In genomic region chr4:1346781-1347409, GRCh38 we compare ENCODE assay signal across 1 cellular context.
TF ChIP-seq lines count a peak whose summit lies in the region.

Gene UVSSA, plus strand, starts transcription at chr4:1347208. Its CDS starts 884 bp downstream, at chr4:1348092.

TF ChIP-seq in HepG2, 621 proteins besides CTCF, POLR2A, EP300 and RAD21 (continued from another document and continues in another):
- TF ChIP-seq ZBTB40 (IDR thresholded peaks at IDR 0.05): no peak
- TF ChIP-seq ZBTB40 (CRISPR knock-in tag; IDR thresholded peaks at IDR 0.05): 0 out of 2 replicates have a peak, but pooled peaks have one; percentile 49
- TF ChIP-seq MLXIP (CRISPR knock-in tag; IDR thresholded peaks at IDR 0.05; ENCODE audit: borderline replicate concordance): no peak
- no peak for TF ChIP-seq THAP8 (CRISPR knock-in tag; IDR thresholded peaks at IDR 0.05; ENCODE audit: borderline replicate concordance)
- TF ChIP-seq SMC3 (IDR thresholded peaks at IDR 0.05; ENCODE audit: low read length): no peak
- no peak for TF ChIP-seq ZNF431 (CRISPR knock-in tag; IDR thresholded peaks at IDR 0.05; ENCODE audit: borderline replicate concordance, low read depth)
- no peak for TF ChIP-seq EED (CRISPR knock-in tag; IDR thresholded peaks at IDR 0.05)
- TF ChIP-seq HNRNPLL (IDR thresholded peaks at IDR 0.05; ENCODE audit: low read depth, low read length, poor library complexity, severe bottlenecking): peak; percentile 45
- no peak for TF ChIP-seq ZNF224 (CRISPR knock-in tag; IDR thresholded peaks at IDR 0.05)
- TF ChIP-seq PAF1 (CRISPR knock-in tag; IDR thresholded peaks at IDR 0.05): no peak
- TF ChIP-seq SRSF4 (IDR thresholded peaks at IDR 0.05; ENCODE audit: low read depth, low read length, poor library complexity, severe bottlenecking): no peak
- peak; percentile 38; the same call in 1 of the 2 replicates for TF ChIP-seq FOXA3 (CRISPR knock-in tag; IDR thresholded peaks at IDR 0.05)
- no peak for TF ChIP-seq NONO (IDR thresholded peaks at IDR 0.05)
- 0 out of 2 replicates have a peak, but pooled peaks have one; percentile 31 for TF ChIP-seq NONO (CRISPR knock-in tag; conservative IDR thresholded peaks at IDR 0.05)
- TF ChIP-seq FOXP1 (IDR thresholded peaks at IDR 0.05): no peak
- TF ChIP-seq FOXP1 (CRISPR knock-in tag; IDR thresholded peaks at IDR 0.05): no peak
- TF ChIP-seq RXRB (CRISPR knock-in tag; IDR thresholded peaks at IDR 0.05; ENCODE audit: borderline replicate concordance): peak; percentile 58; the same call in 1 of the 2 replicates
- TF ChIP-seq NFIB (CRISPR knock-in tag; IDR thresholded peaks at IDR 0.05; ENCODE audit: borderline replicate concordance): no peak
- peak; percentile 54; the same call in 1 of the 2 replicates for TF ChIP-seq KDM5B (CRISPR knock-in tag; IDR thresholded peaks at IDR 0.05; ENCODE audit: borderline replicate concordance)
- TF ChIP-seq FOXJ3 (CRISPR knock-in tag; IDR thresholded peaks at IDR 0.05; ENCODE audit: borderline replicate concordance): no peak
- no peak for TF ChIP-seq ZNF562 (CRISPR knock-in tag; IDR thresholded peaks at IDR 0.05; ENCODE audit: borderline replicate concordance)
- peak; percentile 74 for TF ChIP-seq RFX3 (CRISPR knock-in tag; IDR thresholded peaks at IDR 0.05)
- TF ChIP-seq AKAP8 (CRISPR knock-in tag; IDR thresholded peaks at IDR 0.05): no peak; the same call in 1 of the 2 replicates
- peak; percentile 16; the same call in 1 of the 2 replicates for TF ChIP-seq DMAP1 (CRISPR knock-in tag; IDR thresholded peaks at IDR 0.05)
- TF ChIP-seq ZNF577 (CRISPR knock-in tag; IDR thresholded peaks at IDR 0.05; ENCODE audit: borderline replicate concordance, low read depth): no peak
- no peak for TF ChIP-seq ZBTB39 (CRISPR knock-in tag; IDR thresholded peaks at IDR 0.05)
- TF ChIP-seq CAMTA2 (CRISPR knock-in tag; IDR thresholded peaks at IDR 0.05; ENCODE audit: borderline replicate concordance): no peak
- TF ChIP-seq CBX1 (IDR thresholded peaks at IDR 0.05; ENCODE audit: low read depth): peak; percentile 48
- TF ChIP-seq ZNF639 (CRISPR knock-in tag; conservative IDR thresholded peaks at IDR 0.05): peak; percentile 89
- TF ChIP-seq ZFYVE20 (CRISPR knock-in tag; IDR thresholded peaks at IDR 0.05; ENCODE audit: borderline replicate concordance, low read depth): no peak
- no peak for TF ChIP-seq ZNF549 (CRISPR knock-in tag; IDR thresholded peaks at IDR 0.05)
- no peak for TF ChIP-seq ZHX1 (CRISPR knock-in tag; IDR thresholded peaks at IDR 0.05; ENCODE audit: low read depth)
- no peak for TF ChIP-seq PAX8 (CRISPR knock-in tag; IDR thresholded peaks at IDR 0.05; ENCODE audit: borderline replicate concordance)
- TF ChIP-seq NCOR1 (IDR thresholded peaks at IDR 0.05; ENCODE audit: borderline replicate concordance, low read length): no peak; the same call in 1 of the 2 replicates
- no peak for TF ChIP-seq MBD4 (IDR thresholded peaks at IDR 0.05; ENCODE audit: borderline replicate concordance, low read length)
- TF ChIP-seq ZNF264 (CRISPR knock-in tag; IDR thresholded peaks at IDR 0.05): no peak
- no peak for TF ChIP-seq ZBTB10 (CRISPR knock-in tag; IDR thresholded peaks at IDR 0.05; ENCODE audit: borderline replicate concordance)
- TF ChIP-seq PAWR (CRISPR knock-in tag; IDR thresholded peaks at IDR 0.05; ENCODE audit: borderline replicate concordance): no peak
- TF ChIP-seq TGIF2 (CRISPR knock-in tag; IDR thresholded peaks at IDR 0.05): no peak
- peak; percentile 45; the same call in 1 of the 2 replicates for TF ChIP-seq RXRA (CRISPR knock-in tag; IDR thresholded peaks at IDR 0.05)
- no peak for TF ChIP-seq ZNF296 (CRISPR knock-in tag; conservative IDR thresholded peaks at IDR 0.05)
- TF ChIP-seq ZNF724P (CRISPR knock-in tag; IDR thresholded peaks at IDR 0.05; ENCODE audit: borderline replicate concordance): no peak
